ENCODE assay signal across 1 cellular context in the genomic region with DNA sequence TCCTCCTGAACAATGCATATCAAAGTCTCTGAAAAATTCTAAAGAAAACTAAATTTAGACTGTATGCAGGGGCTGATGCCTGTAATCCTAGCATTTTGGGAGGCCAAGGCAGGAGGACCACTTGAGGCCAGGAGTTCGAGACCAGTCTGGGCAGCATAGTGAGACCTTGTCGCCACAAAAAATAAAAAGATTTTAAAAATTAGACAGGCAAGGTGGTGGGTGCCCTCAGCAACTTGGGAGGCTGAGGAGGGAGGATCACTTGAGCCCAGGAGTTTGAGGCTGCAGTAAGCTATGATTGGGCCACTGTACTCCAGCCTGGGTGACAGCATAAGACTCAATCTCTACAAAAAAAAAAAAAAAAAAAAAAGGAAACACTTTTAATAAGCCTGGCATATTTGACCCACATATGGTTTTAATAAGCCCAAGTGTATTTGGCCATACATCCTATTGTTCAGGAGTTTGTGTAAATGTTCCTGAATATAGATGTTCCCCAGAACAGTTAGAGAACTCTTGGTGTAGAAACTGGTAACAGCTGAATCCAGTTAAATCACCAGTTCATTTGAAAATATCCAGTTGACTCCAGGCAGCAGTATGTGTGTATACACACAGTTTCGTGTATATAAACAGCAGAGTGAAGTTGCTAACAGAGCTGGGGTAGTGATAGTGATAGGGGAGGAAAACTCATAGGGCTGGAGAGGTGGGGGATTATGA.
TF ChIP-seq lines count a peak whose summit lies in the region.

No MANE protein-coding gene starts in this region.

TF ChIP-seq in SK-N-SH, 30 proteins besides CTCF, POLR2A, EP300 and RAD21 (continued from another document):
- TF ChIP-seq, protein P1, sequence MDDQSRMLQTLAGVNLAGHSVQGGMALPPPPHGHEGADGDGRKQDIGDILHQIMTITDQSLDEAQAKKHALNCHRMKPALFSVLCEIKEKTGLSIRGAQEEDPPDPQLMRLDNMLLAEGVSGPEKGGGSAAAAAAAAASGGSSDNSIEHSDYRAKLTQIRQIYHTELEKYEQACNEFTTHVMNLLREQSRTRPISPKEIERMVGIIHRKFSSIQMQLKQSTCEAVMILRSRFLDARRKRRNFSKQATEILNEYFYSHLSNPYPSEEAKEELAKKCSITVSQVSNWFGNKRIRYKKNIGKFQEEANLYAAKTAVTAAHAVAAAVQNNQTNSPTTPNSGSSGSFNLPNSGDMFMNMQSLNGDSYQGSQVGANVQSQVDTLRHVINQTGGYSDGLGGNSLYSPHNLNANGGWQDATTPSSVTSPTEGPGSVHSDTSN (IDR thresholded peaks at IDR 0.05), result 0 out of 2 replicates have a peak, but pooled peaks have one; percentile 14
- TF ChIP-seq TCF12 (IDR thresholded peaks at IDR 0.05) (peak; percentile 90), GATA2 (CRISPR knock-in tag; IDR thresholded peaks at IDR 0.05) (no peak), YY1 (IDR thresholded peaks at IDR 0.05; ENCODE audit: low read depth) (no peak), JUND (IDR thresholded peaks at IDR 0.05) (0 out of 2 replicates have a peak, but pooled peaks have one; percentile 10)
